8 cellular contexts compared by ENCODE assay signal in the genomic region with DNA sequence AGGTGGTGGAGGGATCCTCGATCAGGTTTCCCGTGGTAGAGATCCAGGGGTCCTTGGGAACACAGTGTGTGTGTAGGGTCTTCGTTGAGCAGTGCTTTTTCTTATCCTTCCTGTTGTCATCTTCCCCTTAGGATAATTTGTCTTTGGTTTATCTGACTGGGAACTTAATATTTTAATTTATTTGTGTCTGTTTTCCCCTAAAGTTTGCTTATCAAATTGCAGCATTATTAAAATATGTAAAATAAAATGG. TPM values are rescaled to one million over a fixed set of nuclear protein-coding genes. Genes with fewer than 3 reads are reported as not detected.
DNase-seq lines count a peak whose midpoint lies in the region; ATAC-seq, FAIRE-seq and TF ChIP-seq lines count a peak whose summit lies in the region.

No MANE protein-coding gene starts in this region.

- ATAC-seq in HepG2 (no peak), thoracic aorta (ENCODE audit: insufficient number of reproducible peaks, low FRiP score, low read depth) (no peak), GM18519 (IDR thresholded peaks at IDR 0.05; ENCODE audit: low FRiP score, unreplicated experiment) (no peak)

- intact Hi-C loops in activated CD4-positive, alpha-beta T cell treated with anti-CD3 and anti-CD28 coated beads, Interleukin-2, amount 10 ng/mL, durations not matched to agents 24 days and 14 days (cut with micrococcal nuclease) = loop anchor here (1.0 kb wide), 2 partner anchors 38 to 526 kb away; partner anchors contain the start of genes REXO2 and USP28
- intact Hi-C loops in ascending aorta (cut with DNase I) (loop anchor here (1.0 to 5.0 kb wide), 4 partner anchors 34 to 104 kb away; partner anchors contain the start of genes NNMT and REXO2), HepG2 (cut with micrococcal nuclease; ENCODE audit: unreplicated experiment) (loop anchor here (1.0 to 5.0 kb wide), 2 partner anchors 38 to 54 kb away; partner anchors contain the start of gene REXO2)

- H3K4me3 ChIP-seq in ascending aorta (peak overlapping the region; percentile 59 to 81), HepG2 (replicated peaks in 1 of 3; ENCODE audit: insufficient read depth in 1 of 3, low read depth in 2 of 3, low read length in 3 of 3) (peak overlapping the region; percentile 97 to 99 (median 98)), thoracic aorta (peak overlapping the region; percentile 98)

- H3K4me3 Mint-ChIP-seq in activated CD4-positive, alpha-beta T cell treated with anti-CD3 and anti-CD28 coated beads, Interleukin-2, amount 10 ng/mL, durations not matched to agents 24 days and 14 days = peak overlapping the region; percentile 92

- H3K4me2 ChIP-seq in HepG2 (ENCODE audit: low read depth, low read length) = peak overlapping the region; percentile 70

- BruUV-seq in HepG2 (replicated peaks; lab: Mats Ljungman, UMichigan) = TSS peak; percentile 70

- H3K4me1 Mint-ChIP-seq in activated CD4-positive, alpha-beta T cell treated with anti-CD3 and anti-CD28 coated beads, Interleukin-2, amount 10 ng/mL, durations not matched to agents 24 days and 14 days = peaks cover 44% of the 10 kb centered on the region

- H3K27ac ChIP-seq in ascending aorta (peak overlapping the region; percentile 96 to 98), HepG2 (ENCODE audit: extremely low read length, insufficient read depth, low read length) (peak overlapping the region; percentile 98), thoracic aorta (peak overlapping the region; percentile 98 to 99)

- POLR2A ChIA-PET in HepG2 (lab: Yijun Ruan, JAX) = interaction anchor here (0.8 to 2.0 kb wide), 3 partner anchors 38 to 526 kb away, joined by 3 to 17 read pairs (median 3); partner anchors contain the start of genes REXO2 and USP28

- H3K9ac ChIP-seq in HepG2 (ENCODE audit: insufficient read depth, low read depth, low read length) = peak overlapping the region; percentile 99

- H3K36me3 ChIP-seq in ascending aorta = peaks cover under 1 to 9% of the 10 kb centered on the region in 2 donors
- H3K36me3 ChIP-seq in HepG2 (replicated peaks in 1 of 2; ENCODE audit: control insufficient read depth in 1 of 2, insufficient read depth in 2 of 2, low read length in 2 of 2) = peaks cover 3 to 11% of the 10 kb centered on the region in 2 experiments
- peaks cover 6% of the 10 kb centered on the region for H3K36me3 ChIP-seq in thoracic aorta

- peaks cover 5% of the 10 kb centered on the region for H3K9me3 Mint-ChIP-seq in activated CD4-positive, alpha-beta T cell treated with anti-CD3 and anti-CD28 coated beads, Interleukin-2, amount 10 ng/mL, durations not matched to agents 24 days and 14 days

- 4% methylated on average over 3 of the region's 3 CpGs for WGBS in HepG2 (ENCODE audit: low lambda C conversion rate)

- H4K20me1 ChIP-seq in HepG2 (ENCODE audit: insufficient read depth, low read length) = no peaks in the 10 kb centered on the region

- peaks cover 43% of the 10 kb centered on the region for H3K36me3 Mint-ChIP-seq in activated CD4-positive, alpha-beta T cell treated with anti-CD3 and anti-CD28 coated beads, Interleukin-2, amount 10 ng/mL, durations not matched to agents 24 days and 14 days (ENCODE audit: low read depth)

- H2AFZ ChIP-seq in HepG2 (ENCODE audit: low read length) = no peak overlapping the region

- TF ChIP-seq CTCF in ascending aorta (IDR thresholded peaks at IDR 0.05) = no peak
- no peak for TF ChIP-seq CTCF in HepG2 (CRISPR knock-in tag; IDR thresholded peaks at IDR 0.05)
- TF ChIP-seq CTCF in thoracic aorta (IDR thresholded peaks at IDR 0.05) = no peak

- in situ Hi-C loops in HepG2 (cut with HindIII; ENCODE audit: extremely low pct_ligation_motif_present, low pct_unique_long_range_greater_than_20kb) = no loop called here

- peaks cover 62% of the 10 kb centered on the region for H3K79me2 ChIP-seq in HepG2 (ENCODE audit: insufficient read depth, low read length)

- no peak for DNase-seq in activated CD4-positive, alpha-beta T cell treated with anti-CD3 and anti-CD28 coated beads, Interleukin-2, amount 10 ng/mL, durations not matched to agents 24 days and 14 days
- no peak for DNase-seq in activated CD4-positive, alpha-beta T cell treated with anti-CD3 and anti-CD28 coated beads for 4 hours
- DNase-seq in ascending aorta (ENCODE audit: low spot score in 2 of 2) (no peak), HepG2 (ENCODE audit: low spot score) (no peak), thoracic aorta (ENCODE audit: low spot score) (no peak), UCSD-AML1 (lab: John Stamatoyannopoulos, UW; ENCODE audit: unreplicated experiment) (no peak)
- no peak for DNase-seq in effector CD4-positive, alpha-beta T cell

- TF ChIP-seq EP300 in HepG2 (IDR thresholded peaks at IDR 0.05; ENCODE audit: low read depth in 2 of 2, low read length in 2 of 2) (no peak), HepG2 (CRISPR knock-in tag; IDR thresholded peaks at IDR 0.05; ENCODE audit: borderline replicate concordance) (no peak)

- CTCF ChIA-PET in HepG2 (lab: Yijun Ruan, JAX; ENCODE audit: low intra/inter-chr PET ratio, low total read pairs) = no interaction called here

- TF ChIP-seq POLR2A in HepG2 (IDR thresholded peaks at IDR 0.05; ENCODE audit: insufficient read depth in 1 of 2, low read depth in 2 of 2, low read length in 2 of 2) = no peak

- H3K4me1 ChIP-seq in ascending aorta (peaks cover 0 to 29% of the 10 kb centered on the region in 2 donors), HepG2 (ENCODE audit: insufficient read depth, low read length) (peaks cover 45% of the 10 kb centered on the region), thoracic aorta (ENCODE audit: control insufficient read depth in 1 of 2, low read depth in 2 of 2) (peaks cover 42 to 54% of the 10 kb centered on the region in 2 donors)

- no peak for TF ChIP-seq RAD21 in HepG2 (CRISPR knock-in tag; IDR thresholded peaks at IDR 0.05)

- no peaks in the 10 kb centered on the region for H3K27me3 ChIP-seq in ascending aorta
- peaks cover 0 to 3% of the 10 kb centered on the region in 2 experiments; a peak in 1 of 5 replicates for H3K27me3 ChIP-seq in HepG2 (ENCODE audit: control insufficient read depth in 1 of 2, insufficient read depth in 2 of 2, low read length in 2 of 2)
- H3K27me3 ChIP-seq in thoracic aorta (replicated peaks; ENCODE audit: insufficient read depth) = no peaks in the 10 kb centered on the region

- no peak for FAIRE-seq in HepG2 (lab: Jason Lieb, UNC)

- no peaks in the 10 kb centered on the region for H3K9me3 ChIP-seq in ascending aorta
- H3K9me3 ChIP-seq in HepG2 (ENCODE audit: low read length) = no peaks in the 10 kb centered on the region
- H3K9me3 ChIP-seq in thoracic aorta = no peaks in the 10 kb centered on the region

- peak overlapping the region; percentile 99 for H3K27ac Mint-ChIP-seq in activated CD4-positive, alpha-beta T cell treated with anti-CD3 and anti-CD28 coated beads, Interleukin-2, amount 10 ng/mL, durations not matched to agents 24 days and 14 days

- peaks cover 2% of the 10 kb centered on the region for H3K27me3 Mint-ChIP-seq in activated CD4-positive, alpha-beta T cell treated with anti-CD3 and anti-CD28 coated beads, Interleukin-2, amount 10 ng/mL, durations not matched to agents 24 days and 14 days

RNA-seq across cellular contexts. Expression of gene RBM7, which starts 0.4 kb away (rescaled TPM):
- 40.1 and 42.5 TPM in 2 replicates for total RNA-seq in activated CD4-positive, alpha-beta T cell treated with anti-CD3 and anti-CD28 coated beads, Interleukin-2, amount 10 ng/mL, durations not matched to agents 24 days and 14 days
- 3.2 TPM for total RNA-seq in ascending aorta
- 30.5 and 52.6 TPM in 2 replicates for total RNA-seq in HepG2 (2016; rRNA removed; fragmentation: Illumina TruSeq; extraction: Trizol)
- total RNA-seq in HepG2 (2016; cell fraction: cytosol; rRNA removed; fragmentation: Illumina TruSeq; extraction: Trizol; ENCODE audit: low read depth) = 10.4 and 12.4 TPM in 2 replicates
- total RNA-seq in HepG2 (2016; cell fraction: insoluble cytoplasmic fraction; rRNA removed; fragmentation: Illumina TruSeq; extraction: Trizol) = 30.6 and 50.0 TPM in 2 replicates
- 29.5 and 33.1 TPM in 2 replicates for total RNA-seq in HepG2 (2016; cell fraction: membrane; rRNA removed; fragmentation: Illumina TruSeq; extraction: Trizol)
- 22.1 and 24.3 TPM in 2 replicates for total RNA-seq in HepG2 (2016; cell fraction: nucleus; rRNA removed; fragmentation: Illumina TruSeq; extraction: Trizol)
- polyA plus RNA-seq in HepG2 (2011; rRNA removed) = 32.2 and 32.3 TPM in 2 replicates
- polyA plus RNA-seq in HepG2 (2011; cell fraction: cytosol; rRNA removed) = 19.1 and 25.0 TPM in 2 replicates
- polyA plus RNA-seq in HepG2 (2011; cell fraction: nucleus; rRNA removed) = 6.3 and 9.4 TPM in 2 replicates
- polyA plus RNA-seq in HepG2 (2012) = 34.5 and 46.3 TPM in 2 replicates
- polyA plus RNA-seq in HepG2 (2016; cell fraction: cytosol; fragmentation: Illumina TruSeq; extraction: Trizol; ENCODE audit: low read depth) = 7.5 and 7.8 TPM in 2 replicates
- 50.2 and 59.9 TPM in 2 replicates for polyA plus RNA-seq in HepG2 (2016; cell fraction: insoluble cytoplasmic fraction; fragmentation: Illumina TruSeq; extraction: Trizol; ENCODE audit: low read depth)
- 16.8 and 21.0 TPM in 2 replicates for polyA plus RNA-seq in HepG2 (2016; cell fraction: membrane; fragmentation: Illumina TruSeq; extraction: Trizol; ENCODE audit: low read depth)
- 19.2 and 19.9 TPM in 2 replicates for polyA plus RNA-seq in HepG2 (2016; cell fraction: nucleus; fragmentation: Illumina TruSeq; extraction: Trizol; ENCODE audit: insufficient read depth, low read depth)
- polyA minus RNA-seq in HepG2 (2011; rRNA and poly(A)+ RNA removed; ENCODE audit: low replicate concordance) = 30.6 and 47.3 TPM in 2 replicates
- 44.6 and 63.7 TPM in 2 replicates for polyA minus RNA-seq in HepG2 (2011; cell fraction: cytosol; rRNA and poly(A)+ RNA removed)
- polyA minus RNA-seq in HepG2 (2011; cell fraction: nucleus; rRNA and poly(A)+ RNA removed) = 42.2 and 63.9 TPM in 2 replicates
- total RNA-seq in thoracic aorta = 10 to 100 TPM; 10.0 to 39.4 TPM

RNA-seq across cellular contexts. Expression of gene C11orf71, which starts 0.6 kb away (rescaled TPM):
- total RNA-seq in activated CD4-positive, alpha-beta T cell treated with anti-CD3 and anti-CD28 coated beads, Interleukin-2, amount 10 ng/mL, durations not matched to agents 24 days and 14 days = 6.4 and 6.8 TPM in 2 replicates
- total RNA-seq in ascending aorta (0.43 TPM), HepG2 (2016; rRNA removed; fragmentation: Illumina TruSeq; extraction: Trizol) (7.1 and 9.4 TPM in 2 replicates), thoracic aorta (1 to 10 TPM; 2.9 to 4.1 TPM)
- total RNA-seq in HepG2 (2016; cell fraction: cytosol; rRNA removed; fragmentation: Illumina TruSeq; extraction: Trizol; ENCODE audit: low read depth) = 7.4 and 8.2 TPM in 2 replicates
- 8.0 and 8.3 TPM in 2 replicates for total RNA-seq in HepG2 (2016; cell fraction: insoluble cytoplasmic fraction; rRNA removed; fragmentation: Illumina TruSeq; extraction: Trizol)
- total RNA-seq in HepG2 (2016; cell fraction: membrane; rRNA removed; fragmentation: Illumina TruSeq; extraction: Trizol) = 11.7 and 12.3 TPM in 2 replicates
- 8.5 and 9.0 TPM in 2 replicates for total RNA-seq in HepG2 (2016; cell fraction: nucleus; rRNA removed; fragmentation: Illumina TruSeq; extraction: Trizol)
- polyA plus RNA-seq in HepG2 (2011; rRNA removed) = 7.8 and 9.4 TPM in 2 replicates
- 7.8 and 8.4 TPM in 2 replicates for polyA plus RNA-seq in HepG2 (2011; cell fraction: cytosol; rRNA removed)
- 7.5 and 8.0 TPM in 2 replicates for polyA plus RNA-seq in HepG2 (2011; cell fraction: nucleus; rRNA removed)
- 5.8 and 8.7 TPM in 2 replicates for polyA plus RNA-seq in HepG2 (2012)
- 10.7 and 11.4 TPM in 2 replicates for polyA plus RNA-seq in HepG2 (2016; cell fraction: cytosol; fragmentation: Illumina TruSeq; extraction: Trizol; ENCODE audit: low read depth)
- 9.7 and 10.3 TPM in 2 replicates for polyA plus RNA-seq in HepG2 (2016; cell fraction: insoluble cytoplasmic fraction; fragmentation: Illumina TruSeq; extraction: Trizol; ENCODE audit: low read depth)
- 12.3 and 13.4 TPM in 2 replicates for polyA plus RNA-seq in HepG2 (2016; cell fraction: membrane; fragmentation: Illumina TruSeq; extraction: Trizol; ENCODE audit: low read depth)
- polyA plus RNA-seq in HepG2 (2016; cell fraction: nucleus; fragmentation: Illumina TruSeq; extraction: Trizol; ENCODE audit: insufficient read depth, low read depth) = 9.5 and 9.6 TPM in 2 replicates
- 7.3 and 8.6 TPM in 2 replicates for polyA minus RNA-seq in HepG2 (2011; rRNA and poly(A)+ RNA removed; ENCODE audit: low replicate concordance)
- polyA minus RNA-seq in HepG2 (2011; cell fraction: cytosol; rRNA and poly(A)+ RNA removed) = 2.4 and 3.7 TPM in 2 replicates
- 14.7 and 15.8 TPM in 2 replicates for polyA minus RNA-seq in HepG2 (2011; cell fraction: nucleus; rRNA and poly(A)+ RNA removed)

RNA-seq across cellular contexts. Expression of gene REXO2, which starts 38.4 kb away (rescaled TPM):
- total RNA-seq in activated CD4-positive, alpha-beta T cell treated with anti-CD3 and anti-CD28 coated beads, Interleukin-2, amount 10 ng/mL, durations not matched to agents 24 days and 14 days = 98.6 and 99.5 TPM in 2 replicates
- 134 TPM for total RNA-seq in ascending aorta
- 104 and 111 TPM in 2 replicates for total RNA-seq in HepG2 (2016; rRNA removed; fragmentation: Illumina TruSeq; extraction: Trizol)
- 32.0 and 35.0 TPM in 2 replicates for total RNA-seq in HepG2 (2016; cell fraction: cytosol; rRNA removed; fragmentation: Illumina TruSeq; extraction: Trizol; ENCODE audit: low read depth)
- 102 and 115 TPM in 2 replicates for total RNA-seq in HepG2 (2016; cell fraction: insoluble cytoplasmic fraction; rRNA removed; fragmentation: Illumina TruSeq; extraction: Trizol)
- 54.9 and 60.7 TPM in 2 replicates for total RNA-seq in HepG2 (2016; cell fraction: membrane; rRNA removed; fragmentation: Illumina TruSeq; extraction: Trizol)
- 62.8 and 72.9 TPM in 2 replicates for total RNA-seq in HepG2 (2016; cell fraction: nucleus; rRNA removed; fragmentation: Illumina TruSeq; extraction: Trizol)
- 79.6 and 95.6 TPM in 2 replicates for polyA plus RNA-seq in HepG2 (2011; rRNA removed)
- polyA plus RNA-seq in HepG2 (2011; cell fraction: cytosol; rRNA removed) = 69.5 and 84.2 TPM in 2 replicates
- 66.3 and 74.0 TPM in 2 replicates for polyA plus RNA-seq in HepG2 (2011; cell fraction: nucleus; rRNA removed)
- polyA plus RNA-seq in HepG2 (2012) = 58.5 TPM in 2 replicates
- polyA plus RNA-seq in HepG2 (2016; cell fraction: cytosol; fragmentation: Illumina TruSeq; extraction: Trizol; ENCODE audit: low read depth) = 25.3 and 31.4 TPM in 2 replicates
- polyA plus RNA-seq in HepG2 (2016; cell fraction: insoluble cytoplasmic fraction; fragmentation: Illumina TruSeq; extraction: Trizol; ENCODE audit: low read depth) = 99.0 and 102 TPM in 2 replicates
- 35.5 and 45.8 TPM in 2 replicates for polyA plus RNA-seq in HepG2 (2016; cell fraction: membrane; fragmentation: Illumina TruSeq; extraction: Trizol; ENCODE audit: low read depth)
- 85.7 and 105 TPM in 2 replicates for polyA plus RNA-seq in HepG2 (2016; cell fraction: nucleus; fragmentation: Illumina TruSeq; extraction: Trizol; ENCODE audit: insufficient read depth, low read depth)
- 14.5 and 18.7 TPM in 2 replicates for polyA minus RNA-seq in HepG2 (2011; rRNA and poly(A)+ RNA removed; ENCODE audit: low replicate concordance)
- polyA minus RNA-seq in HepG2 (2011; cell fraction: cytosol; rRNA and poly(A)+ RNA removed) = 20.2 and 23.3 TPM in 2 replicates
- polyA minus RNA-seq in HepG2 (2011; cell fraction: nucleus; rRNA and poly(A)+ RNA removed) = 63.9 and 66.8 TPM in 2 replicates
- total RNA-seq in thoracic aorta = 100 to 1,000 TPM; 101 to 177 TPM
